1 cellular context compared by ENCODE assay signal in genomic region chr17:27293898-27294688, GRCh38.
TF ChIP-seq lines count a peak whose summit lies in the region.

A gene with protein sequence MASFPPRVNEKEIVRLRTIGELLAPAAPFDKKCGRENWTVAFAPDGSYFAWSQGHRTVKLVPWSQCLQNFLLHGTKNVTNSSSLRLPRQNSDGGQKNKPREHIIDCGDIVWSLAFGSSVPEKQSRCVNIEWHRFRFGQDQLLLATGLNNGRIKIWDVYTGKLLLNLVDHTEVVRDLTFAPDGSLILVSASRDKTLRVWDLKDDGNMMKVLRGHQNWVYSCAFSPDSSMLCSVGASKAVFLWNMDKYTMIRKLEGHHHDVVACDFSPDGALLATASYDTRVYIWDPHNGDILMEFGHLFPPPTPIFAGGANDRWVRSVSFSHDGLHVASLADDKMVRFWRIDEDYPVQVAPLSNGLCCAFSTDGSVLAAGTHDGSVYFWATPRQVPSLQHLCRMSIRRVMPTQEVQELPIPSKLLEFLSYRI (plus strand): TSS chr17:27294114. CDS start chr17:27294396, 282 bp downstream.

TF ChIP-seq in HepG2, 621 proteins besides CTCF, POLR2A, EP300 and RAD21 (continued from another document and continues in another):
- no peak for TF ChIP-seq PRDM15 (CRISPR knock-in tag; IDR thresholded peaks at IDR 0.05)
- no peak for TF ChIP-seq SCMH1 (CRISPR knock-in tag; IDR thresholded peaks at IDR 0.05; ENCODE audit: borderline replicate concordance)
- TF ChIP-seq ZNF704 (CRISPR knock-in tag; IDR thresholded peaks at IDR 0.05; ENCODE audit: borderline replicate concordance), result peak; percentile 51; the same call in 1 of the 2 replicates
- no peak; the same call in 1 of the 2 replicates for TF ChIP-seq NFE2L1 (CRISPR knock-in tag; IDR thresholded peaks at IDR 0.05; ENCODE audit: borderline replicate concordance)
- no peak for TF ChIP-seq GZF1 (CRISPR knock-in tag; IDR thresholded peaks at IDR 0.05)
- no peak for TF ChIP-seq TCF12 (IDR thresholded peaks at IDR 0.05)
- TF ChIP-seq TCF12 (CRISPR knock-in tag; IDR thresholded peaks at IDR 0.05), result no peak
- TF ChIP-seq, protein P1, sequence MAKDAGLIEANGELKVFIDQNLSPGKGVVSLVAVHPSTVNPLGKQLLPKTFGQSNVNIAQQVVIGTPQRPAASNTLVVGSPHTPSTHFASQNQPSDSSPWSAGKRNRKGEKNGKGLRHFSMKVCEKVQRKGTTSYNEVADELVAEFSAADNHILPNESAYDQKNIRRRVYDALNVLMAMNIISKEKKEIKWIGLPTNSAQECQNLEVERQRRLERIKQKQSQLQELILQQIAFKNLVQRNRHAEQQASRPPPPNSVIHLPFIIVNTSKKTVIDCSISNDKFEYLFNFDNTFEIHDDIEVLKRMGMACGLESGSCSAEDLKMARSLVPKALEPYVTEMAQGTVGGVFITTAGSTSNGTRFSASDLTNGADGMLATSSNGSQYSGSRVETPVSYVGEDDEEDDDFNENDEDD (CRISPR knock-in tag; IDR thresholded peaks at IDR 0.05; ENCODE audit: borderline replicate concordance), result peak; percentile 73
- TF ChIP-seq UBTF (CRISPR knock-in tag; IDR thresholded peaks at IDR 0.05), result peak; percentile 95
- TF ChIP-seq, protein P2, sequence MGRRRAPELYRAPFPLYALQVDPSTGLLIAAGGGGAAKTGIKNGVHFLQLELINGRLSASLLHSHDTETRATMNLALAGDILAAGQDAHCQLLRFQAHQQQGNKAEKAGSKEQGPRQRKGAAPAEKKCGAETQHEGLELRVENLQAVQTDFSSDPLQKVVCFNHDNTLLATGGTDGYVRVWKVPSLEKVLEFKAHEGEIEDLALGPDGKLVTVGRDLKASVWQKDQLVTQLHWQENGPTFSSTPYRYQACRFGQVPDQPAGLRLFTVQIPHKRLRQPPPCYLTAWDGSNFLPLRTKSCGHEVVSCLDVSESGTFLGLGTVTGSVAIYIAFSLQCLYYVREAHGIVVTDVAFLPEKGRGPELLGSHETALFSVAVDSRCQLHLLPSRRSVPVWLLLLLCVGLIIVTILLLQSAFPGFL (CRISPR knock-in tag; IDR thresholded peaks at IDR 0.05), result peak; percentile 62; the same call in 1 of the 2 replicates
- no peak for TF ChIP-seq MATR3 (CRISPR knock-in tag; IDR thresholded peaks at IDR 0.05)
- peak; percentile 64; the same call in 1 of the 2 replicates for TF ChIP-seq ZFP1 (CRISPR knock-in tag; IDR thresholded peaks at IDR 0.05)
- peak; percentile 28 for TF ChIP-seq SRSF1 (optimal IDR thresholded peaks at IDR 0.05; ENCODE audit: low read depth, low read length)
- TF ChIP-seq ZNF543 (CRISPR knock-in tag; IDR thresholded peaks at IDR 0.05), result 0 out of 2 replicates have a peak, but pooled peaks have one; percentile 40
- TF ChIP-seq NFYC (CRISPR knock-in tag; IDR thresholded peaks at IDR 0.05), result 0 out of 2 replicates have a peak, but pooled peaks have one; percentile 24
- no peak for TF ChIP-seq ZBTB10 (CRISPR knock-in tag; IDR thresholded peaks at IDR 0.05; ENCODE audit: borderline replicate concordance)
- TF ChIP-seq, protein P3, sequence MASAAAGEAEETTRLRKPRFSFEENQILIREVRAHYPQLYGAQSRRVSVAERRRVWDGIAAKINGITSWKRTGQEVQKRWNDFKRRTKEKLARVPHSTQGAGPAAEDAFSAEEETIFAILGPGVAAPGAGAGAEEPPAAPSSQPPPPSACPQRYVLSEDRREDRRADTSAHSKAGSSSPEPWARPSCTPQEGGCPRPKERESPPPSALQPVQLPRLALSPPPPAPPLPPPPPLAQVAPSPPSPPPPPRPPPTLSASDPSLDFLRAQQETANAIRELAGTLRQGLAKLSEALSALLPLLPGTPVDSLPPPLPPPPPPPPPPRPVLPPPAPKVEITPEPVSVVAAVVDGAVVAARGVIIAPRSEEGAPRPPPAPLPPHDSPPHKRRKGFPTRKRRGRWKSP (CRISPR knock-in tag; IDR thresholded peaks at IDR 0.05), result no peak; the same call in 1 of the 2 replicates
- peak; percentile 68 for TF ChIP-seq ZNF724P (CRISPR knock-in tag; IDR thresholded peaks at IDR 0.05; ENCODE audit: borderline replicate concordance)
- TF ChIP-seq ZNF333 (CRISPR knock-in tag; IDR thresholded peaks at IDR 0.05; ENCODE audit: borderline replicate concordance), result no peak
- TF ChIP-seq, protein P4, sequence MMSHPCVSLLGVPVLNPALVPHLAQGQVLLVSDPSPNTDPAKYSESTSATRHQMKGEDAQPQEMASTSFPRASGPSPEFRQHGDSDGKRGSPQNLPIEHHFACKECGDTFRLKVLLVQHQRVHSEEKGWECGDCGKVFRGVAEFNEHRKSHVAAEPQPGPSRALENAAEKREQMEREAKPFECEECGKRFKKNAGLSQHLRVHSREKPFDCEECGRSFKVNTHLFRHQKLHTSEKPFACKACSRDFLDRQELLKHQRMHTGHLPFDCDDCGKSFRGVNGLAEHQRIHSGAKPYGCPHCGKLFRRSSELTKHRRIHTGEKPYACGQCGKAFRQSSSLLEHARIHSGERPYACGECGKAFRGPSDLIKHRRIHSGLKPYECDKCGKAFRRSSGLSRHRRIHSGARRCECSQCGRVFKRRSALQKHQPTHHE (CRISPR knock-in tag; IDR thresholded peaks at IDR 0.05; ENCODE audit: borderline replicate concordance), result 0 out of 2 replicates have a peak, but pooled peaks have one; percentile 42
- TF ChIP-seq MLLT10 (CRISPR knock-in tag; IDR thresholded peaks at IDR 0.05), result no peak
- TF ChIP-seq GTF3A (CRISPR knock-in tag; conservative IDR thresholded peaks at IDR 0.05), result no peak
- no peak for TF ChIP-seq ZNF225 (CRISPR knock-in tag; IDR thresholded peaks at IDR 0.05)
- TF ChIP-seq ZNF749 (CRISPR knock-in tag; IDR thresholded peaks at IDR 0.05; ENCODE audit: borderline replicate concordance), result peak; percentile 79; the same call in 1 of the 2 replicates
- no peak; the same call in 1 of the 2 replicates for TF ChIP-seq ZNF318 (CRISPR knock-in tag; IDR thresholded peaks at IDR 0.05)
